24 cellular contexts compared by ENCODE assay signal in the genomic region with DNA sequence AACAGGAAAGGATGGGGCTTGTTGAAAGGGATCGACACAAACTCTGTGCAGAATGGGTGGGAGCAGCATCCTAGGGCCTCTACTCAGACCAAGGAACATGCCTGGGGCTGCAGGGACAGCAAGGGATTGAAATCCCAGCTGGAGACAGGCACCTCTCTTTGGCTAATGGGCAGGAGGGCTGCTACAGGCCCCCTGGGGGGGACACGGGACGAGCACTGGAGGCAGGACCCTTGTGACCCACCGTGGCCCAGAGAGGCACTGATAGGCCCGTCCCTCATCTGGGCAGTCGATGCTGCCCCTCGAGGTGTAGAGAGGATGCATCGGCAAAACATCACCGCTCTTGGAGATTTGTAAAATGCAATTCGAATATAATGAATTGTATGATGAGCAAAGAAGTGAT. TPM values are rescaled to one million over a fixed set of nuclear protein-coding genes. Genes with fewer than 3 reads are reported as not detected.
"Had no signal": no experiment of that assay in that cellular context is flagged by ENCODE, and none has a peak within 500 bp of the region (broad histone marks: within the 10 kb centered on the region; RNA-seq: fewer than 3 reads in every experiment).

No MANE protein-coding gene starts in this region.

- H3K9me3 ChIP-seq: prostate gland, tibial nerve, upper lobe of left lung had no signal

- DNase-seq: cortex of kidney; effector memory CD8-positive, alpha-beta T cell; erythroblast; hypothalamus; immature natural killer cell; islet precursor cell; mesendoderm; midbrain; naive thymus-derived CD4-positive, alpha-beta T cell; stimulated activated CD4-positive, alpha-beta T cell treated with anti-CD3 and anti-CD28 coated beads, Interleukin-15, amount 100 ng/mL, for 24 hours; stimulated activated CD4-positive, alpha-beta T cell treated with anti-CD3 and anti-CD28 coated beads, Interleukin-2, amount 100 ng/mL, for 48 hours; stimulated activated naive CD4-positive, alpha-beta T cell; stimulated activated naive CD8-positive, alpha-beta T cell treated with anti-CD3 and anti-CD28 coated beads, Interleukin-15, amount 100 ng/mL, for 72 hours; upper lobe of left lung had no signal

- H3K4me1 ChIP-seq: neural progenitor cell had no signal

- H3K27ac ChIP-seq: cardiac muscle cell, neural progenitor cell, prostate gland, skin epidermis, tibial nerve, upper lobe of left lung had no signal

- H3K36me3 ChIP-seq: cardiac muscle cell, neural progenitor cell, prostate gland had no signal

- H3K4me3 ChIP-seq: cardiac muscle cell, neural progenitor cell, prostate gland, skin epidermis, tibial nerve, upper lobe of left lung had no signal

- H3K27me3 ChIP-seq: cardiac muscle cell, tibial nerve, upper lobe of left lung had no signal

- ATAC-seq: effector memory CD8-positive, alpha-beta T cell; left lobe of liver; naive thymus-derived CD4-positive, alpha-beta T cell; right cardiac atrium; stimulated activated naive CD8-positive, alpha-beta T cell treated with anti-CD3 and anti-CD28 coated beads, Interleukin-15, amount 100 ng/mL, for 72 hours had no signal

- H3K9ac ChIP-seq: neural progenitor cell had no signal

- FAIRE-seq: endometrium, frontal cortex, urothelium cell line had no signal

RNA-seq across cellular contexts. Expression of gene GDF7, which starts 21.2 kb away (rescaled TPM):
- polyA plus RNA-seq: immature natural killer cell had no signal
